Comparison of ENCODE assay signal across 22 cellular contexts in the genomic region with DNA sequence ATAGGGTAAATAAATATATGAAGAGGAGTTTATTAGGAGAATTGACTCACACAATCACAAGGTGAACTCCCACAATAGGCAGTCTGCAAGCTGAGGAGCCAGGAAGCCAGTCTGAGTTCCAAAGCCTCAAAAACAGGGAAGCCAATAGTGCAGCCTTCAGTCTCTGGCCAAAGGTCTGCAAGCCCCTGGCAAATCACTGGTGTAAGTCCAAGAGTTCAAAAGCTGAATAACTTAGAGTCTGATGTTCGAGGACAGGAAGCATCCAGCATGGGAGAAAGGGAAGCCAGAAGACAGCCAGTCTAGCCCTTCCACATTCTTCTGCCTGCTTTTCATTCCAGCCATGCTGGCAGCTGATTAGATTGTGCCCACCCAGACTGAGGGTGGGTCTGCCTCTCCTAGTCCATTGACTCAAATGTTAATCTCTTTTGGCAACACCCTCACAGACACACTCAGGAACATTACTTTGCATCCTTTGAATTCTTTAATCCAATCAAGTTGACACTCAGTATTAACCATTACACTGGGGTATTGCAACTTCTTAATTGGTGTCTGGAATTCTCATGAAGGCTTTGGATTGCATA.
DNase-seq lines count a peak whose midpoint lies in the region; ATAC-seq and TF ChIP-seq lines count a peak whose summit lies in the region.
"Had no signal": no experiment of that assay in that cellular context is flagged by ENCODE, and none has a peak within 500 bp of the region (broad histone marks: within the 10 kb centered on the region; RNA-seq: fewer than 3 reads in every experiment).

No MANE protein-coding gene starts in this region.

- no peak overlapping the region for H2BK120ac ChIP-seq in trophoblast cell (ENCODE audit: insufficient read depth, low read length, poor library complexity)

- H3K36me3 ChIP-seq in endodermal cell (ENCODE audit: control insufficient read depth, insufficient read depth, low read length) (no peaks in the 10 kb centered on the region), trophoblast cell (ENCODE audit: control insufficient read depth in 1 of 2, insufficient read depth in 2 of 2, low read length in 2 of 2) (no peaks in the 10 kb centered on the region), psoas muscle (ENCODE audit: insufficient read depth in 1 of 2, low read depth in 1 of 2) (no peaks in the 10 kb centered on the region)

- peaks cover 6% of the 10 kb centered on the region for H3K9me3 Mint-ChIP-seq in endodermal cell

- H2BK5ac ChIP-seq in trophoblast cell (ENCODE audit: low read depth, low read length, poor library complexity): no peak overlapping the region

- no peak overlapping the region for H4K91ac ChIP-seq in trophoblast cell (ENCODE audit: low read depth, low read length)

- H3K14ac ChIP-seq in trophoblast cell (ENCODE audit: low read length): no peak overlapping the region

- peak; percentile 24 for DNase-seq in ELF-1 (ENCODE audit: low read depth, low spot score)
- peak; percentile 24 for DNase-seq in OCI-M1 (lab: John Stamatoyannopoulos, UW)
- DNase-seq in endodermal cell: peak; percentile 69
- peak; percentile 36 to 56 for DNase-seq in trophoblast cell
- DNase-seq in psoas muscle: no peak
- DNase-seq in T-helper 1 cell: no peak
- DNase-seq: CD4-positive, CD25-positive, alpha-beta regulatory T cell; DMS 273 treated with DMSO at 0.1 percent for 48 hours; GDM1; KBM-7; MM.1S; NCI-H1092; NCI-H1436 treated with DMSO at 0.1 percent for 48 hours; NCI-H2029; NCI-H2227 treated with DMSO at 0.1 percent for 48 hours; NCI-H510A; NCI-H748 treated with DMSO at 0.1 percent for 48 hours; Right ventricle myocardium superior had no signal

- H3K4me1 ChIP-seq in endodermal cell (ENCODE audit: control insufficient read depth, insufficient read depth, low read length) (no peaks in the 10 kb centered on the region), trophoblast cell (ENCODE audit: control insufficient read depth in 1 of 2, insufficient read depth in 2 of 2, low read length in 2 of 2) (no peaks in the 10 kb centered on the region), psoas muscle (no peaks in the 10 kb centered on the region)

- no peaks in the 10 kb centered on the region for H3K79me1 ChIP-seq in trophoblast cell (ENCODE audit: low read length)

- H3K27me3 Mint-ChIP-seq in endodermal cell (ENCODE audit: insufficient read depth): no peaks in the 10 kb centered on the region
- H3K27me3 Mint-ChIP-seq: CD4-positive, CD25-positive, alpha-beta regulatory T cell had no signal

- H3K36me3 Mint-ChIP-seq in endodermal cell (ENCODE audit: low read depth): peaks cover 9% of the 10 kb centered on the region
- H3K36me3 Mint-ChIP-seq: CD4-positive, CD25-positive, alpha-beta regulatory T cell had no signal

- no peak overlapping the region for H3K27ac ChIP-seq in endodermal cell (ENCODE audit: low read depth, low read length)
- no peak overlapping the region for H3K27ac ChIP-seq in trophoblast cell (ENCODE audit: low read depth, low read length)
- H3K27ac ChIP-seq in psoas muscle: no peak overlapping the region
- H3K27ac ChIP-seq: HL-60 had no signal

- H3K9me3 ChIP-seq in endodermal cell (ENCODE audit: control insufficient read depth, low read length) (peaks cover 23% of the 10 kb centered on the region), trophoblast cell (ENCODE audit: insufficient read depth, low read depth, low read length) (no peaks in the 10 kb centered on the region), psoas muscle (no peaks in the 10 kb centered on the region)

- H2BK12ac ChIP-seq in trophoblast cell (ENCODE audit: low read length): no peak overlapping the region

- H3K4me1 Mint-ChIP-seq in endodermal cell: peaks cover 29% of the 10 kb centered on the region

- H4K8ac ChIP-seq in trophoblast cell (ENCODE audit: low read depth, low read length): no peak overlapping the region

- H2AFZ ChIP-seq in trophoblast cell (ENCODE audit: insufficient read depth, low read length, poor library complexity): no peak overlapping the region

- H3K18ac ChIP-seq in trophoblast cell (ENCODE audit: low read length): no peak overlapping the region

- no peak overlapping the region for H3K4me2 ChIP-seq in trophoblast cell (ENCODE audit: low read length)

- no peak overlapping the region for H4K12ac ChIP-seq in trophoblast cell (ENCODE audit: low read depth, low read length)

- ATAC-seq in psoas muscle (no peak), HG02642 (IDR thresholded peaks at IDR 0.05; ENCODE audit: poor library complexity, unreplicated experiment) (no peak), HG03159 (IDR thresholded peaks at IDR 0.05; ENCODE audit: unreplicated experiment) (no peak)
- ATAC-seq: HepG2 had no signal

- no peak for TF ChIP-seq CTCF in endodermal cell (conservative IDR thresholded peaks at IDR 0.05)
- no peak for TF ChIP-seq CTCF in psoas muscle (IDR thresholded peaks at IDR 0.05)

- H3K79me2 ChIP-seq in trophoblast cell (ENCODE audit: control insufficient read depth, insufficient read depth, low read length, poor library complexity): no peaks in the 10 kb centered on the region

- 67 to 78% methylated on average over 1 of the region's 1 CpG for WGBS in endodermal cell (ENCODE audit: insufficient coverage in 1 of 2, insufficient read length in 1 of 2), 2 experiments
- no CpG with 5 or more reads among the region's 1 CpG for WGBS in trophoblast cell (ENCODE audit: extremely low coverage, insufficient coverage, insufficient read length)
- 27 to 40% (median 33%) methylated on average over 1 of the region's 1 CpG for WGBS in psoas muscle, 3 donors

- H3K9ac ChIP-seq in endodermal cell (ENCODE audit: extremely low read depth, low read length, poor library complexity, severe bottlenecking): no peak overlapping the region
- H3K9ac ChIP-seq in trophoblast cell (ENCODE audit: low read length): no peak overlapping the region

- no peak overlapping the region for H2AK5ac ChIP-seq in trophoblast cell (ENCODE audit: low read length)

- H3K27ac Mint-ChIP-seq in endodermal cell: peak overlapping the region; percentile 67
- H3K27ac Mint-ChIP-seq: CD4-positive, CD25-positive, alpha-beta regulatory T cell had no signal

- no peak overlapping the region for H3K23ac ChIP-seq in trophoblast cell (ENCODE audit: low read length)

- no peak overlapping the region for H3K4ac ChIP-seq in trophoblast cell (ENCODE audit: low read depth, low read length)

- intact Hi-C loops in psoas muscle (cut with DNase I): no loop called here

- H3K4me3 ChIP-seq in endodermal cell (ENCODE audit: low read length) (no peak overlapping the region), trophoblast cell (ENCODE audit: low read depth, low read length) (no peak overlapping the region), psoas muscle (no peak overlapping the region)

- peak overlapping the region; percentile 21 for H3K4me3 Mint-ChIP-seq in endodermal cell
- H3K4me3 Mint-ChIP-seq: CD4-positive, CD25-positive, alpha-beta regulatory T cell had no signal

- H3K27me3 ChIP-seq in endodermal cell (ENCODE audit: control insufficient read depth, insufficient read depth, low read length, poor library complexity, severe bottlenecking): no peaks in the 10 kb centered on the region
- H3K27me3 ChIP-seq in trophoblast cell (ENCODE audit: insufficient read depth, low read length): no peaks in the 10 kb centered on the region
- H3K27me3 ChIP-seq in psoas muscle (ENCODE audit: insufficient read depth in 3 of 3, low read length in 2 of 3): no peaks in the 10 kb centered on the region

Comparison
In these comparisons a context has a peak if more than half of its experiments do, and no peak if none do; other contexts are left out.
1. DNase-seq: peak in ELF-1 (single experiment), OCI-M1 (single experiment), endodermal cell (single experiment) and trophoblast cell (2 of 2); none in psoas muscle (0 of 2) and T-helper 1 cell (0 of 5).